ENCODE assay signal across 3 cellular contexts in the genomic region with DNA sequence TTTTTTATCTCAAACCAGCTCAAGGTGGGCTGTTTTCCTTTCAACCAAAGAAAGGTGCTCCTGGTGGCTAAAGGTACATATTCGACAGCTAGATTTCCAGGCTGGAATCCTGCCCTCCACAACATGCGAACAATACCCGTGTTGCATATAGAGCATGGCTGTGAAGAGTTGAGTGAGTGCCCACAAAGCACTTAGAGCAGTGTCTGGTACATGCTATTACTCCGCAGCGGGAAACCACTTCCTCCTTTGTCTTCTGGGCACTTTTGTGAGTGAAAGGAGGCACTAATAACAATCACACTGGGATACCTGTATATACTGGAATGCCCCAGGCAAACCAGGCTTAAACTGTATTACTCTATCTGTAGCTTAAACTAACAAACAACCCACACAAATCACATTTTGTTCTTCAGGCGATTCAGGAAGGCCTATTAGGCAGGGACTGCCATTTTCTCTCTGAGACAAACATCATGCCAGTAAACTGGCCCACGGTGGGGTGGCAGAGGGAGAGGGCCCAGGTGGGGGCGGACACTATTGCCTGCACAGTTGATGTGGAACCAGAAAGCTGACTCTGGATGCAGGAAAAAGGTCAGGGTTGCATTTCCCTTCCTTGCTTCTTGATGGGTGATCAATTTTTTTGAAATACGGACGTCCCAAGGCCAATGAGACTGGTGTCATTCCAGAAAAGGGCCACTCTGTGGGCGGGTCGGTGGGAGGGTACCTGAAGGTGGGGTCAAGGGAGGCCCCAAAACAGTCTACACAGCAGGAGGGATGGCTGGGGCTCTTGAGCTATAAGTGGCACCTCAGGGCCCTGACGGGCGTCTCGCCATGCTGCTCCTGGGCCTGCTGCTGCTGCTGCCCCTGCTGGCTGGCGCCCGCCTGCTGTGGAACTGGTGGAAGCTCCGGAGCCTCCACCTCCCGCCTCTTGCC. TPM values are rescaled to one million over a fixed set of nuclear protein-coding genes. Genes with fewer than 3 reads are reported as not detected.
"Had no signal": no experiment of that assay in that cellular context is flagged by ENCODE, and none has a peak within 500 bp of the region (broad histone marks: within the 10 kb centered on the region; RNA-seq: fewer than 3 reads in every experiment).

Gene CYP21A2 (plus strand): TSS at position 818 of the 927 bp plus-strand sequence. CDS start 8 bp downstream, at position 826.

RNA-seq across cellular contexts. Expression of gene CYP21A2, which starts in this region (rescaled TPM):
- total RNA-seq: myocyte, SJSA1, smooth muscle cell had no signal
- polyA plus RNA-seq: smooth muscle cell had no signal
